Comparison of ENCODE assay signal across 14 cellular contexts in the genomic region with DNA sequence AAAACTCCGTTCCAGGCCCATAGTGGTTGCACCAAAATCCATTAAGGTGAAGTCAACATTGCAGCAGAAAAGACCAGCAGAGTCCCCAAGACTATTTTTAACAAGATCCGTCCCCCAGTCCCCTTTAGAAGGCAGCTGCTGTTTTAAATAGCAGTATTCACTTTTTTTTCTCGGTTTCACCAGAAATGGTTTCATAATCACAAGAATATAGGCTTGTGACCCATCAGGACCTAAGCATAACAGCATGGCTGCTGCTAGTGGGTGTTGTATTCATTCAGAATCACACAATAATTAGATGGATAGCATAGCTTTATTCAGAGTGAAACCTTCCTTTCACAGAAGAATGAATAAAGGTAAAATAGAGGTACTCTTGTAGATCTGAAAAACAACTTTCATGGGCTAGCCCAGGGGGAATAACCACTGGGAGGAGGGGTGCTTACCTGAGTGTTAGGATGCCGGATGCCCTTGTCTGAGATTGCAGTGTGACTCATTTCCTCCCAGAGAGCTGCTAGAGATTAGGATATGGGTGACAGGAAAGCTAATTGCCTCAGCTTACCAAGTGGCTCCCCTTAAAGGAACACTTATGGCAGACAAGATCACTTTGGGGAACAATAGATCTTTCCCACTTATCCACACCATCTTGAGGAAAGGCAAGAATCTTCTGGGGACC.
DNase-seq lines count a peak whose midpoint lies in the region; ATAC-seq and TF ChIP-seq lines count a peak whose summit lies in the region.
"Had no signal": no experiment of that assay in that cellular context is flagged by ENCODE, and none has a peak within 500 bp of the region (broad histone marks: within the 10 kb centered on the region; RNA-seq: fewer than 3 reads in every experiment).

No MANE protein-coding gene starts in this region.

- peaks cover 10% of the 10 kb centered on the region; the same call in 1 of the 2 replicates for H3K9me3 ChIP-seq in OCI-LY3 (ENCODE audit: insufficient read depth, low read length)
- H3K9me3 ChIP-seq: pancreas had no signal

- peak overlapping the region; percentile 71 for H3K4me2 ChIP-seq in OCI-LY3 (ENCODE audit: low read length)

- TF ChIP-seq POLR2A in GM18505 (IDR thresholded peaks at IDR 0.05; ENCODE audit: borderline replicate concordance, extremely low read depth, insufficient read depth, insufficient read length): no peak

- H3K4me3 ChIP-seq in OCI-LY3 (ENCODE audit: low read length): peak overlapping the region; percentile 58
- H3K4me3 ChIP-seq: pancreas had no signal

- TF ChIP-seq CTCF in OCI-LY3 (IDR thresholded peaks at IDR 0.05; ENCODE audit: low read depth, low read length): no peak

- H3K9ac ChIP-seq in OCI-LY3 (ENCODE audit: low read length): peak overlapping the region; percentile 68

- peaks cover 44% of the 10 kb centered on the region for H3K4me1 ChIP-seq in OCI-LY3 (ENCODE audit: low read length)
- H3K4me1 ChIP-seq: pancreas had no signal

- H3K36me3 ChIP-seq in OCI-LY3 (replicated peaks; ENCODE audit: low read depth, low read length): peaks cover 20% of the 10 kb centered on the region
- H3K36me3 ChIP-seq: pancreas had no signal

- ATAC-seq in GM18505 (IDR thresholded peaks at IDR 0.05; ENCODE audit: unreplicated experiment) (peak; percentile 90), GM19463 (IDR thresholded peaks at IDR 0.05; ENCODE audit: unreplicated experiment) (peak; percentile 77), HG02973 (IDR thresholded peaks at IDR 0.05; ENCODE audit: unreplicated experiment) (peak; percentile 89)
- ATAC-seq: pancreas had no signal

- H3K27ac ChIP-seq in OCI-LY3 (ENCODE audit: low read length): peak overlapping the region; percentile 95
- H3K27ac ChIP-seq: pancreas had no signal

- in situ Hi-C loops in KBM-7 (cut with MboI; ENCODE audit: low pct_unique_long_range_greater_than_20kb, low sequenced_read_pairs): no loop called here

- H2AFZ ChIP-seq in OCI-LY3 (ENCODE audit: low read depth, low read length): peak overlapping the region; percentile 22

- no peaks in the 10 kb centered on the region for H3K79me2 ChIP-seq in OCI-LY3 (ENCODE audit: low read length)

- H3K27me3 ChIP-seq in OCI-LY3 (ENCODE audit: low read depth, low read length): no peaks in the 10 kb centered on the region
- H3K27me3 ChIP-seq: pancreas had no signal

- DNase-seq in NOMO-1 (lab: John Stamatoyannopoulos, UW; ENCODE audit: unreplicated experiment in 2 of 2) (no peak), activated gamma-delta T cell treated with Interleukin-2 at 50 U/mL for 16 hours (no peak), KBM-7 (no peak), NCI-H128 (lab: John Stamatoyannopoulos, UW; ENCODE audit: unreplicated experiment) (no peak)
- DNase-seq: activated T-cell treated with anti-CD3 and anti-CD28 coated beads, Interleukin-2, amount 50 U/mL, for 1 hour; CD8-positive, alpha-beta memory T cell; IMR-90; NCI-H510A; pancreas; trophoblast cell had no signal

- no peaks in the 10 kb centered on the region for H4K20me1 ChIP-seq in OCI-LY3 (ENCODE audit: insufficient read depth, low read length)
